2 cellular contexts compared by ENCODE assay signal in the genomic region with DNA sequence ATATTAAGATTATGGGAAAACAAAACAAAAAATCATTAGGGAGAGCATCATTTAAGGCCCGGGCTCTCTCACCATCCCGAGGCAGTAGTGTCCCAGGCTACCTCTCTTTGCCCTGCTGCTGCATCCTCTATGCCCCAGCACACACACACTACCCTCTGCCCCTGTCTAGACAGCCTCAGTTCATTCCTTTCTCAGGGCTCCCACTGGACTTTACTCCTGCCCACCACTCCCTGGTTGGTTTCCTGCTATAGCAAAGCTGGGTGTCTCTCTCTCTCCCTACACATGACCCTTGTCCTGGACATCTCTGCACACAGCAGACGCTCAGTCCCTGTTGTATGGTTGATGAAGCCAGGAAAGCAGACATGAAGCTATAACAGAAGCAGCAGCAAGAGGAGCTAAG.
TF ChIP-seq lines count a peak whose summit lies in the region.

No MANE protein-coding gene starts in this region.

TF ChIP-seq in A549, 52 proteins besides CTCF, POLR2A, EP300 and RAD21:
- no peak for TF ChIP-seq MAFK (IDR thresholded peaks at IDR 0.05; ENCODE audit: partially characterized antibody)
- no peak for TF ChIP-seq JUNB (IDR thresholded peaks at IDR 0.05)
- TF ChIP-seq ZC3H11A (IDR thresholded peaks at IDR 0.05) = no peak
- TF ChIP-seq POLR2AphosphoS2 (conservative IDR thresholded peaks at IDR 0.05; ENCODE audit: low read length) = no peak
- TF ChIP-seq GATA3 (IDR thresholded peaks at IDR 0.05; ENCODE audit: borderline replicate concordance) = no peak
- TF ChIP-seq FOSB (CRISPR knock-in tag; IDR thresholded peaks at IDR 0.05) = no peak
- TF ChIP-seq ESRRA (IDR thresholded peaks at IDR 0.05; ENCODE audit: borderline replicate concordance, low read length) = no peak
- no peak for TF ChIP-seq ZSCAN20 (CRISPR knock-in tag; IDR thresholded peaks at IDR 0.05)
- no peak for TF ChIP-seq KDM1A (IDR thresholded peaks at IDR 0.05; ENCODE audit: low read depth)
- TF ChIP-seq RNF2 (IDR thresholded peaks at IDR 0.05; ENCODE audit: borderline replicate concordance, low read depth) = no peak
- no peak for TF ChIP-seq PHF8 (IDR thresholded peaks at IDR 0.05; ENCODE audit: borderline replicate concordance, low read depth)
- no peak for TF ChIP-seq FOXS1 (CRISPR knock-in tag; IDR thresholded peaks at IDR 0.05)
- no peak for TF ChIP-seq TFCP2L1 (CRISPR knock-in tag; IDR thresholded peaks at IDR 0.05)
- no peak for TF ChIP-seq HOXB13 (CRISPR knock-in tag; IDR thresholded peaks at IDR 0.05; ENCODE audit: low read depth)
- TF ChIP-seq BHLHE40 (IDR thresholded peaks at IDR 0.05; ENCODE audit: low read depth, low read length) = no peak
- no peak for TF ChIP-seq NPAS2 (CRISPR knock-in tag; IDR thresholded peaks at IDR 0.05; ENCODE audit: borderline replicate concordance)
- no peak for TF ChIP-seq MYC (IDR thresholded peaks at IDR 0.05; ENCODE audit: borderline replicate concordance, low read length)
- no peak for TF ChIP-seq HOXB5 (CRISPR knock-in tag; IDR thresholded peaks at IDR 0.05)
- TF ChIP-seq E2F6 (IDR thresholded peaks at IDR 0.05; ENCODE audit: borderline replicate concordance, low read depth) = no peak
- TF ChIP-seq NFE2L2 (conservative IDR thresholded peaks at IDR 0.05; ENCODE audit: low read length) = no peak
TF ChIP-seq in A549: peak in this region for 0.

TF ChIP-seq in IMR-90, 13 proteins besides CTCF, POLR2A, EP300 and RAD21:
- TF ChIP-seq FOS (IDR thresholded peaks at IDR 0.05; ENCODE audit: low read depth, low read length) (no peak), MAFK (IDR thresholded peaks at IDR 0.05; ENCODE audit: low read depth, low read length) (no peak)
